ENCODE assay signal across 7 cellular contexts in genomic region chr17:80761421-80761871, GRCh38.
DNase-seq lines count a peak whose midpoint lies in the region; ATAC-seq and TF ChIP-seq lines count a peak whose summit lies in the region.

No MANE protein-coding gene starts in this region.

- no peaks in the 10 kb centered on the region for H3K79me2 ChIP-seq in MM.1S (ENCODE audit: low read length)

- H4K20me1 ChIP-seq in MM.1S (ENCODE audit: insufficient read depth, low read length) = no peaks in the 10 kb centered on the region

- no peaks in the 10 kb centered on the region for H3K36me3 ChIP-seq in MM.1S (replicated peaks; ENCODE audit: insufficient read depth, low read length)
- H3K36me3 ChIP-seq in WERI-Rb-1 = peaks cover 13% of the 10 kb centered on the region

- H3K9me2 ChIP-seq in MM.1S (replicated peaks; ENCODE audit: insufficient read depth, low read length) = no peaks in the 10 kb centered on the region

- H3K27ac ChIP-seq in MM.1S (ENCODE audit: low read length) (peak overlapping the region; percentile 32; the same call in 1 of the 2 replicates), WERI-Rb-1 (no peak overlapping the region)

- H3K9me3 ChIP-seq in MM.1S (replicated peaks; ENCODE audit: insufficient read depth, low read length) (no peaks in the 10 kb centered on the region), WERI-Rb-1 (ENCODE audit: severe bottlenecking) (no peaks in the 10 kb centered on the region)

- no peaks in the 10 kb centered on the region for H3K9me3 Mint-ChIP-seq in activated CD4-positive, alpha-beta memory T cell treated with anti-CD3 and anti-CD28 coated beads, Interleukin-2, amount 10 ng/mL, durations not matched to agents 7 days and 5 days

- H3K4me3 ChIP-seq in MM.1S (ENCODE audit: low read length) (no peak overlapping the region), WERI-Rb-1 (ENCODE audit: low read depth, low read length) (no peak overlapping the region)

- no peak for DNase-seq in MM.1S
- DNase-seq in activated CD4-positive, alpha-beta memory T cell treated with anti-CD3 and anti-CD28 coated beads, Interleukin-2, amount 10 ng/mL, durations not matched to agents 7 days and 5 days = peak; percentile 81
- peak; percentile 55 to 63 for DNase-seq in stimulated activated CD8-positive, alpha-beta memory T cell treated with anti-CD3 and anti-CD28 coated beads, Interleukin-2, amount 100 ng/mL, for 48 hours (ENCODE audit: low read depth in 2 of 2)
- no peak for DNase-seq in WERI-Rb-1
- DNase-seq in NCI-H128 (lab: John Stamatoyannopoulos, UW; ENCODE audit: unreplicated experiment) = no peak
- DNase-seq in NOMO-1 treated with DMSO at 0.1 percent for 48 hours (lab: John Stamatoyannopoulos, UW; ENCODE audit: unreplicated experiment) = no peak

- H3K27me3 Mint-ChIP-seq in activated CD4-positive, alpha-beta memory T cell treated with anti-CD3 and anti-CD28 coated beads, Interleukin-2, amount 10 ng/mL, durations not matched to agents 7 days and 5 days = no peaks in the 10 kb centered on the region

- H3K4me1 ChIP-seq in MM.1S (ENCODE audit: low read length) = peaks cover 3% of the 10 kb centered on the region; the same call in 1 of the 2 replicates

- peaks cover 79% of the 10 kb centered on the region for H3K4me1 Mint-ChIP-seq in activated CD4-positive, alpha-beta memory T cell treated with anti-CD3 and anti-CD28 coated beads, Interleukin-2, amount 10 ng/mL, durations not matched to agents 7 days and 5 days

- CTCF ChIA-PET in activated CD4-positive, alpha-beta memory T cell treated with anti-CD3 and anti-CD28 coated beads, Interleukin-2, amount 10 ng/mL, durations not matched to agents 7 days and 5 days (lab: Charles Lee) = interaction anchor here (0.8 kb wide), 1 partner anchor 16 kb away, joined by 3 read pairs; no protein-coding TSS in a partner anchor

- peak overlapping the region; percentile 1; the same call in 1 of the 2 replicates for H3K4me2 ChIP-seq in MM.1S (ENCODE audit: low read depth, low read length)

- TF ChIP-seq CTCF in MM.1S (IDR thresholded peaks at IDR 0.05; ENCODE audit: low read length) (no peak), WERI-Rb-1 (IDR thresholded peaks at IDR 0.05; ENCODE audit: low read depth, low read length) (no peak)

- ATAC-seq in esophagus mucosa = peak; percentile 54

- H3K9ac ChIP-seq in MM.1S (ENCODE audit: low read length) = no peak overlapping the region

- H3K4me3 Mint-ChIP-seq in activated CD4-positive, alpha-beta memory T cell treated with anti-CD3 and anti-CD28 coated beads, Interleukin-2, amount 10 ng/mL, durations not matched to agents 7 days and 5 days = peak overlapping the region; percentile 63

- 0 out of 2 replicates have a peak, but pooled peaks cover 3% of the 10 kb centered on the region for H3F3A ChIP-seq in MM.1S (ENCODE audit: insufficient read depth, low read length)

- H2AFZ ChIP-seq in MM.1S (ENCODE audit: low read length) = no peak overlapping the region

- POLR2A ChIA-PET in activated CD4-positive, alpha-beta memory T cell treated with anti-CD3 and anti-CD28 coated beads, Interleukin-2, amount 10 ng/mL, durations not matched to agents 7 days and 5 days (lab: Charles Lee) = interaction anchor here (0.7 to 3.0 kb wide), 14 partner anchors 9 to 131 kb away, joined by 3 to 44 read pairs (median 4); no protein-coding TSS in a partner anchor

- peak overlapping the region; percentile 98 for H3K27ac Mint-ChIP-seq in activated CD4-positive, alpha-beta memory T cell treated with anti-CD3 and anti-CD28 coated beads, Interleukin-2, amount 10 ng/mL, durations not matched to agents 7 days and 5 days

- peaks cover 54% of the 10 kb centered on the region for H3K36me3 Mint-ChIP-seq in activated CD4-positive, alpha-beta memory T cell treated with anti-CD3 and anti-CD28 coated beads, Interleukin-2, amount 10 ng/mL, durations not matched to agents 7 days and 5 days (ENCODE audit: low read depth)

- H3K27me3 ChIP-seq in MM.1S (replicated peaks; ENCODE audit: insufficient read depth, low read length) (no peaks in the 10 kb centered on the region), WERI-Rb-1 (ENCODE audit: insufficient read depth, low read depth, severe bottlenecking) (no peaks in the 10 kb centered on the region)

Comparison
In these comparisons a context has a peak if more than half of its experiments do, and no peak if none do; other contexts are left out.
1. DNase-seq: peak in activated CD4-positive, alpha-beta memory T cell treated with anti-CD3 and anti-CD28 coated beads, Interleukin-2, amount 10 ng/mL, durations not matched to agents 7 days and 5 days (single experiment) and stimulated activated CD8-positive, alpha-beta memory T cell treated with anti-CD3 and anti-CD28 coated beads, Interleukin-2, amount 100 ng/mL, for 48 hours (2 of 2); none in MM.1S (single experiment), WERI-Rb-1 (single experiment), NCI-H128 (single experiment) and NOMO-1 treated with DMSO at 0.1 percent for 48 hours (single experiment).